11 cellular contexts compared by ENCODE assay signal in genomic region chr14:21923820-21924219, GRCh38.
A peak's percentile ranks its signal among the peaks of the same experiment; 100 is the strongest.
DNase-seq lines count a peak whose midpoint lies in the region; ATAC-seq and TF ChIP-seq lines count a peak whose summit lies in the region.
"Had no signal": no experiment of that assay in that cellular context is flagged by ENCODE, and none has a peak within 500 bp of the region (broad histone marks: within the 10 kb centered on the region; RNA-seq: fewer than 3 reads in every experiment).

No MANE protein-coding gene starts in this region.

- POLR2A ChIA-PET in activated naive CD8-positive, alpha-beta T cell treated with anti-CD3 and anti-CD28 coated beads, Interleukin-2, amount 10 ng/mL, durations not matched to agents 7 days and 5 days (lab: Charles Lee), result interaction anchor here (0.6 to 1.5 kb wide), 7 partner anchors 10 to 632 kb away, joined by 3 to 4 read pairs (median 3); no protein-coding TSS in a partner anchor

- H3F3A ChIP-seq in OCI-LY1 (ENCODE audit: insufficient read depth, low read length), result no peaks in the 10 kb centered on the region

- no peaks in the 10 kb centered on the region for H3K9me3 Mint-ChIP-seq in activated naive CD8-positive, alpha-beta T cell treated with anti-CD3 and anti-CD28 coated beads, Interleukin-2, amount 10 ng/mL, durations not matched to agents 7 days and 5 days

- H2AFZ ChIP-seq in OCI-LY1 (ENCODE audit: low read length), result peak overlapping the region; percentile 75; the same call in 1 of the 2 replicates

- peaks cover 31% of the 10 kb centered on the region for H3K4me1 ChIP-seq in BLaER1
- H3K4me1 ChIP-seq in OCI-LY1 (ENCODE audit: insufficient read depth, low read length, severe bottlenecking), result peaks cover 37% of the 10 kb centered on the region
- H3K4me1 ChIP-seq: vagina had no signal

- 0 out of 2 replicates have a peak overlapping the region, but pooled peaks have one; percentile 3 for H3K27ac ChIP-seq in BLaER1
- H3K27ac ChIP-seq in OCI-LY1 (ENCODE audit: low read depth, low read length, poor library complexity, severe bottlenecking), result peak overlapping the region; percentile 77
- H3K27ac ChIP-seq: vagina had no signal

- H3K79me2 ChIP-seq in OCI-LY1 (ENCODE audit: insufficient read depth, low read length), result no peaks in the 10 kb centered on the region

- H3K9me3 ChIP-seq in BLaER1, result no peaks in the 10 kb centered on the region
- H3K9me3 ChIP-seq in OCI-LY1 (ENCODE audit: low read length), result no peaks in the 10 kb centered on the region
- H3K9me3 ChIP-seq: vagina had no signal

- peak; percentile 65 for ATAC-seq in GM21390 (IDR thresholded peaks at IDR 0.05; ENCODE audit: unreplicated experiment)
- ATAC-seq in activated naive CD8-positive, alpha-beta T cell treated with anti-CD3 and anti-CD28 coated beads, Interleukin-2, amount 10 ng/mL, durations not matched to agents 7 days and 5 days (ENCODE audit: low read depth), result peak; percentile 94
- ATAC-seq: left lobe of liver had no signal

- H3K36me3 Mint-ChIP-seq in activated naive CD8-positive, alpha-beta T cell treated with anti-CD3 and anti-CD28 coated beads, Interleukin-2, amount 10 ng/mL, durations not matched to agents 7 days and 5 days, result peaks cover 15% of the 10 kb centered on the region

- no peak for TF ChIP-seq CTCF in OCI-LY1 (IDR thresholded peaks at IDR 0.05; ENCODE audit: low read length)

- H3K27ac Mint-ChIP-seq in activated naive CD8-positive, alpha-beta T cell treated with anti-CD3 and anti-CD28 coated beads, Interleukin-2, amount 10 ng/mL, durations not matched to agents 7 days and 5 days, result peak overlapping the region; percentile 93

- H3K4me1 Mint-ChIP-seq in activated naive CD8-positive, alpha-beta T cell treated with anti-CD3 and anti-CD28 coated beads, Interleukin-2, amount 10 ng/mL, durations not matched to agents 7 days and 5 days, result peaks cover 32% of the 10 kb centered on the region

- no peak for DNase-seq in activated naive CD8-positive, alpha-beta T cell treated with anti-CD3 and anti-CD28 coated beads, Interleukin-2, amount 10 ng/mL, durations not matched to agents 7 days and 5 days
- DNase-seq in NCI-H187 treated with DMSO at 0.1 percent for 48 hours (lab: John Stamatoyannopoulos, UW) (no peak), NOMO-1 (lab: John Stamatoyannopoulos, UW; ENCODE audit: unreplicated experiment in 2 of 2) (no peak), NCI-H69 (lab: John Stamatoyannopoulos, UW) (no peak), SK-N-DZ (ENCODE audit: low spot score) (no peak)
- DNase-seq: NCI-H446 had no signal

- H3K9ac ChIP-seq in BLaER1 (no peak overlapping the region), OCI-LY1 (ENCODE audit: low read length) (peak overlapping the region; percentile 42; the same call in 1 of the 2 replicates)

- H3K4me2 ChIP-seq in BLaER1 (peak overlapping the region; percentile 73), OCI-LY1 (ENCODE audit: low read length) (peak overlapping the region; percentile 44)

- no peaks in the 10 kb centered on the region for H3K27me3 ChIP-seq in BLaER1
- H3K27me3 ChIP-seq in OCI-LY1 (ENCODE audit: insufficient read depth, low read length), result no peaks in the 10 kb centered on the region
- H3K27me3 ChIP-seq: vagina had no signal

- H3K4me3 ChIP-seq in BLaER1, result no peak overlapping the region
- H3K4me3 ChIP-seq in OCI-LY1 (ENCODE audit: low read depth, low read length, poor library complexity, severe bottlenecking), result peak overlapping the region; percentile 6
- H3K4me3 ChIP-seq: vagina had no signal

- no peaks in the 10 kb centered on the region for H3K9me2 ChIP-seq in OCI-LY1 (ENCODE audit: low read depth, low read length)

- peaks cover 6% of the 10 kb centered on the region for H4K20me1 ChIP-seq in BLaER1
- no peaks in the 10 kb centered on the region for H4K20me1 ChIP-seq in OCI-LY1 (ENCODE audit: insufficient read depth, low read length)

- peak overlapping the region; percentile 65 for H3K4me3 Mint-ChIP-seq in activated naive CD8-positive, alpha-beta T cell treated with anti-CD3 and anti-CD28 coated beads, Interleukin-2, amount 10 ng/mL, durations not matched to agents 7 days and 5 days

- no peaks in the 10 kb centered on the region for H3K27me3 Mint-ChIP-seq in activated naive CD8-positive, alpha-beta T cell treated with anti-CD3 and anti-CD28 coated beads, Interleukin-2, amount 10 ng/mL, durations not matched to agents 7 days and 5 days

- H3K36me3 ChIP-seq in BLaER1, result no peaks in the 10 kb centered on the region
- no peaks in the 10 kb centered on the region for H3K36me3 ChIP-seq in OCI-LY1 (ENCODE audit: insufficient read depth, low read length)
- H3K36me3 ChIP-seq: vagina had no signal
